In the genomic region with DNA sequence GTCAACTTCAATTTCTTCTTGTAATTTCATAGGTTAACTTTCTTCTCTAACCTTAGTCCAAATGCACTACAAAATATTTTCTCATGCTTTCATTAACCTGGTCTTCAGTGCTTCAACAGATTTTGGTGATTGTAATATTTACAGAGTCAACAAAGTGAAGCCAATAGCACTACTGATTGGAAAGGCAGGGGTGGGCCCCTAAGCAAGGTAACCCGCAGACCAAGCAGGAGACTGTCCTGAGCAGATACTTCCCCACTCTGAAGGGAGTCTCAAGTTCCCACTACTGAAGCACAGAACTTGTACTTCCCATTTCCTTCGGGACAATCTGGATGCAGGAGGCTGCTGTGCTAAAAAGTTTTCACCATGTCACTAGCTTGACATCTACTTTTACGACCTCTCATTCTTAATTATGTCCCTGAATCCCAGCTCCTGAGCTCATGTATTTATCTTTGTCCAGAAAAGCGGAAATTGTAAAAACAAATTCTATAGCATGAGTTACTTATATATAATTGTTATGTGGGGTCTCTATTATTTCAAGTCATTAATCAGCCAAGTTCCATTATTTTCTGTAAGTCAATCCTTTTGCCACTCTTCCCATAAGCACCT, we compare ENCODE assay signal across 1 cellular context.
TF ChIP-seq lines count a peak whose summit lies in the region.

No MANE protein-coding gene starts in this region.

TF ChIP-seq in HEK293, 187 proteins besides CTCF, POLR2A, EP300 and RAD21 (continued from another document):
- TF ChIP-seq, protein P1, sequence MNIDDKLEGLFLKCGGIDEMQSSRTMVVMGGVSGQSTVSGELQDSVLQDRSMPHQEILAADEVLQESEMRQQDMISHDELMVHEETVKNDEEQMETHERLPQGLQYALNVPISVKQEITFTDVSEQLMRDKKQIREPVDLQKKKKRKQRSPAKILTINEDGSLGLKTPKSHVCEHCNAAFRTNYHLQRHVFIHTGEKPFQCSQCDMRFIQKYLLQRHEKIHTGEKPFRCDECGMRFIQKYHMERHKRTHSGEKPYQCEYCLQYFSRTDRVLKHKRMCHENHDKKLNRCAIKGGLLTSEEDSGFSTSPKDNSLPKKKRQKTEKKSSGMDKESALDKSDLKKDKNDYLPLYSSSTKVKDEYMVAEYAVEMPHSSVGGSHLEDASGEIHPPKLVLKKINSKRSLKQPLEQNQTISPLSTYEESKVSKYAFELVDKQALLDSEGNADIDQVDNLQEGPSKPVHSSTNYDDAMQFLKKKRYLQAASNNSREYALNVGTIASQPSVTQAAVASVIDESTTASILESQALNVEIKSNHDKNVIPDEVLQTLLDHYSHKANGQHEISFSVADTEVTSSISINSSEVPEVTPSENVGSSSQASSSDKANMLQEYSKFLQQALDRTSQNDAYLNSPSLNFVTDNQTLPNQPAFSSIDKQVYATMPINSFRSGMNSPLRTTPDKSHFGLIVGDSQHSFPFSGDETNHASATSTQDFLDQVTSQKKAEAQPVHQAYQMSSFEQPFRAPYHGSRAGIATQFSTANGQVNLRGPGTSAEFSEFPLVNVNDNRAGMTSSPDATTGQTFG (tag by site-specific recombination; IDR thresholded peaks at IDR 0.05; ENCODE audit: borderline replicate concordance) = no peak
- TF ChIP-seq ZNF529 (tag by site-specific recombination; IDR thresholded peaks at IDR 0.05; ENCODE audit: insufficient replicate concordance) (no peak), TRIM28 (IDR thresholded peaks at IDR 0.05; ENCODE audit: borderline replicate concordance, low read length) (0 out of 2 replicates have a peak, but pooled peaks have one; percentile 46), ZNF530 (tag by site-specific recombination; IDR thresholded peaks at IDR 0.05; ENCODE audit: low read depth) (no peak), ZNF585B (tag by site-specific recombination; IDR thresholded peaks at IDR 0.05) (peak; percentile 39), ZNF341 (tag by site-specific recombination; IDR thresholded peaks at IDR 0.05; ENCODE audit: low read depth) (0 out of 2 replicates have a peak, but pooled peaks have one; percentile 11), ZNF114 (tag by site-specific recombination; IDR thresholded peaks at IDR 0.05) (no peak), OSR2 (tag by site-specific recombination; IDR thresholded peaks at IDR 0.05) (peak; percentile 42; the same call in 1 of the 2 replicates)
- TF ChIP-seq, protein P2, sequence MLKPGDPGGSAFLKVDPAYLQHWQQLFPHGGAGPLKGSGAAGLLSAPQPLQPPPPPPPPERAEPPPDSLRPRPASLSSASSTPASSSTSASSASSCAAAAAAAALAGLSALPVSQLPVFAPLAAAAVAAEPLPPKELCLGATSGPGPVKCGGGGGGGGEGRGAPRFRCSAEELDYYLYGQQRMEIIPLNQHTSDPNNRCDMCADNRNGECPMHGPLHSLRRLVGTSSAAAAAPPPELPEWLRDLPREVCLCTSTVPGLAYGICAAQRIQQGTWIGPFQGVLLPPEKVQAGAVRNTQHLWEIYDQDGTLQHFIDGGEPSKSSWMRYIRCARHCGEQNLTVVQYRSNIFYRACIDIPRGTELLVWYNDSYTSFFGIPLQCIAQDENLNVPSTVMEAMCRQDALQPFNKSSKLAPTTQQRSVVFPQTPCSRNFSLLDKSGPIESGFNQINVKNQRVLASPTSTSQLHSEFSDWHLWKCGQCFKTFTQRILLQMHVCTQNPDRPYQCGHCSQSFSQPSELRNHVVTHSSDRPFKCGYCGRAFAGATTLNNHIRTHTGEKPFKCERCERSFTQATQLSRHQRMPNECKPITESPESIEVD (tag by site-specific recombination; IDR thresholded peaks at IDR 0.05) = peak; percentile 64
- TF ChIP-seq, protein P3, sequence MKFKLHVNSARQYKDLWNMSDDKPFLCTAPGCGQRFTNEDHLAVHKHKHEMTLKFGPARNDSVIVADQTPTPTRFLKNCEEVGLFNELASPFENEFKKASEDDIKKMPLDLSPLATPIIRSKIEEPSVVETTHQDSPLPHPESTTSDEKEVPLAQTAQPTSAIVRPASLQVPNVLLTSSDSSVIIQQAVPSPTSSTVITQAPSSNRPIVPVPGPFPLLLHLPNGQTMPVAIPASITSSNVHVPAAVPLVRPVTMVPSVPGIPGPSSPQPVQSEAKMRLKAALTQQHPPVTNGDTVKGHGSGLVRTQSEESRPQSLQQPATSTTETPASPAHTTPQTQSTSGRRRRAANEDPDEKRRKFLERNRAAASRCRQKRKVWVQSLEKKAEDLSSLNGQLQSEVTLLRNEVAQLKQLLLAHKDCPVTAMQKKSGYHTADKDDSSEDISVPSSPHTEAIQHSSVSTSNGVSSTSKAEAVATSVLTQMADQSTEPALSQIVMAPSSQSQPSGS (tag by site-specific recombination; IDR thresholded peaks at IDR 0.05; ENCODE audit: low read depth) = no peak
- TF ChIP-seq, protein P4, sequence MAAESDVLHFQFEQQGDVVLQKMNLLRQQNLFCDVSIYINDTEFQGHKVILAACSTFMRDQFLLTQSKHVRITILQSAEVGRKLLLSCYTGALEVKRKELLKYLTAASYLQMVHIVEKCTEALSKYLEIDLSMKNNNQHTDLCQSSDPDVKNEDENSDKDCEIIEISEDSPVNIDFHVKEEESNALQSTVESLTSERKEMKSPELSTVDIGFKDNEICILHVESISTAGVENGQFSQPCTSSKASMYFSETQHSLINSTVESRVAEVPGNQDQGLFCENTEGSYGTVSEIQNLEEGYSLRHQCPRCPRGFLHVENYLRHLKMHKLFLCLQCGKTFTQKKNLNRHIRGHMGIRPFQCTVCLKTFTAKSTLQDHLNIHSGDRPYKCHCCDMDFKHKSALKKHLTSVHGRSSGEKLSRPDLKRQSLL (tag by site-specific recombination; IDR thresholded peaks at IDR 0.05) = 0 out of 2 replicates have a peak, but pooled peaks have one; percentile 19
- TF ChIP-seq, protein P5, sequence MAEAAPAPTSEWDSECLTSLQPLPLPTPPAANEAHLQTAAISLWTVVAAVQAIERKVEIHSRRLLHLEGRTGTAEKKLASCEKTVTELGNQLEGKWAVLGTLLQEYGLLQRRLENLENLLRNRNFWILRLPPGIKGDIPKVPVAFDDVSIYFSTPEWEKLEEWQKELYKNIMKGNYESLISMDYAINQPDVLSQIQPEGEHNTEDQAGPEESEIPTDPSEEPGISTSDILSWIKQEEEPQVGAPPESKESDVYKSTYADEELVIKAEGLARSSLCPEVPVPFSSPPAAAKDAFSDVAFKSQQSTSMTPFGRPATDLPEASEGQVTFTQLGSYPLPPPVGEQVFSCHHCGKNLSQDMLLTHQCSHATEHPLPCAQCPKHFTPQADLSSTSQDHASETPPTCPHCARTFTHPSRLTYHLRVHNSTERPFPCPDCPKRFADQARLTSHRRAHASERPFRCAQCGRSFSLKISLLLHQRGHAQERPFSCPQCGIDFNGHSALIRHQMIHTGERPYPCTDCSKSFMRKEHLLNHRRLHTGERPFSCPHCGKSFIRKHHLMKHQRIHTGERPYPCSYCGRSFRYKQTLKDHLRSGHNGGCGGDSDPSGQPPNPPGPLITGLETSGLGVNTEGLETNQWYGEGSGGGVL (tag by site-specific recombination; IDR thresholded peaks at IDR 0.05) = no peak
